ENCODE assay signal across 19 cellular contexts in genomic region chr18:5463836-5464235, GRCh38.
"Had no signal": no experiment of that assay in that cellular context is flagged by ENCODE, and none has a peak within 500 bp of the region (broad histone marks: within the 10 kb centered on the region; RNA-seq: fewer than 3 reads in every experiment).

No MANE protein-coding gene starts in this region.

- H3K4me1 Mint-ChIP-seq: activated B cell treated with CpG ODN at 0.5 μM for 24 hours; immature natural killer cell; naive thymus-derived CD8-positive, alpha-beta T cell; stimulated activated memory B cell treated with anti-CD40 and anti-IgM and Interleukin-4, amounts not matched to agents 10 μg/mL and 1 μg/mL and 100 μg/mL, for 72 hours had no signal

- H3K4me3 Mint-ChIP-seq: activated B cell treated with CpG ODN at 0.5 μM for 24 hours; activated CD4-positive, alpha-beta T cell treated with anti-CD3 and anti-CD28 coated beads, Interleukin-2, amount 10 ng/mL, durations not matched to agents 7 days and 5 days; immature natural killer cell; naive thymus-derived CD8-positive, alpha-beta T cell; stimulated activated memory B cell treated with anti-CD40 and anti-IgM and Interleukin-4, amounts not matched to agents 10 μg/mL and 1 μg/mL and 100 μg/mL, for 72 hours; T-cell had no signal

- H3K9me3 ChIP-seq: pancreas, right lobe of liver, thoracic aorta, upper lobe of right lung had no signal

- H3K27ac Mint-ChIP-seq: activated B cell treated with CpG ODN at 0.5 μM for 24 hours; activated CD4-positive, alpha-beta T cell treated with anti-CD3 and anti-CD28 coated beads, Interleukin-2, amount 10 ng/mL, durations not matched to agents 7 days and 5 days; immature natural killer cell; naive thymus-derived CD8-positive, alpha-beta T cell; stimulated activated memory B cell treated with anti-CD40 and anti-IgM and Interleukin-4, amounts not matched to agents 10 μg/mL and 1 μg/mL and 100 μg/mL, for 72 hours; T-cell had no signal

- H3K9me3 Mint-ChIP-seq: activated B cell treated with CpG ODN at 0.5 μM for 24 hours; activated CD4-positive, alpha-beta T cell treated with anti-CD3 and anti-CD28 coated beads, Interleukin-2, amount 10 ng/mL, durations not matched to agents 7 days and 5 days; activated naive CD4-positive, alpha-beta T cell treated with anti-CD3 and anti-CD28 coated beads, Interleukin-2, amount 50 U/mL, for 72 hours; naive thymus-derived CD8-positive, alpha-beta T cell; stimulated activated memory B cell treated with anti-CD40 and anti-IgM and Interleukin-4, amounts not matched to agents 10 μg/mL and 1 μg/mL and 100 μg/mL, for 72 hours; T-cell had no signal

- H3K36me3 ChIP-seq: pancreas, right lobe of liver, thoracic aorta, upper lobe of right lung had no signal

- FAIRE-seq: pancreas had no signal

- H3K4me1 ChIP-seq: pancreas, right lobe of liver had no signal

- H3K27ac ChIP-seq: pancreas, right lobe of liver, upper lobe of right lung had no signal

- H3K27me3 Mint-ChIP-seq: activated CD4-positive, alpha-beta T cell treated with anti-CD3 and anti-CD28 coated beads, Interleukin-2, amount 10 ng/mL, durations not matched to agents 7 days and 5 days; stimulated activated memory B cell treated with anti-CD40 and anti-IgM and Interleukin-4, amounts not matched to agents 10 μg/mL and 1 μg/mL and 100 μg/mL, for 72 hours had no signal

- H3K4me3 ChIP-seq: pancreas, right lobe of liver, smooth muscle cell, thoracic aorta, upper lobe of right lung had no signal

- ATAC-seq: naive thymus-derived CD8-positive, alpha-beta T cell; stimulated activated memory B cell treated with anti-CD40 and anti-IgM and Interleukin-4, amounts not matched to agents 10 μg/mL and 1 μg/mL and 100 μg/mL, for 72 hours; T-cell had no signal

- H3K36me3 Mint-ChIP-seq: activated naive CD4-positive, alpha-beta T cell treated with anti-CD3 and anti-CD28 coated beads, Interleukin-2, amount 50 U/mL, for 72 hours; immature natural killer cell; naive thymus-derived CD8-positive, alpha-beta T cell; stimulated activated memory B cell treated with anti-CD40 and anti-IgM and Interleukin-4, amounts not matched to agents 10 μg/mL and 1 μg/mL and 100 μg/mL, for 72 hours; T-cell had no signal

- DNase-seq: activated B cell treated with CpG ODN at 0.5 μM for 24 hours; activated CD4-positive, alpha-beta T cell treated with anti-CD3 and anti-CD28 coated beads, Interleukin-2, amount 10 ng/mL, durations not matched to agents 7 days and 5 days; activated CD8-positive, alpha-beta memory T cell treated with anti-CD3 and anti-CD28 coated beads for 24 hours; activated CD8-positive, alpha-beta memory T cell treated with anti-CD3 and anti-CD28 coated beads, Interleukin-2, amount 50 U/mL, for 48 hours; activated effector memory CD4-positive, alpha-beta T cell treated with anti-CD3 and anti-CD28 coated beads, Interleukin-2, amount 50 U/mL, for 16 hours; activated T-cell treated with anti-CD3 and anti-CD28 coated beads, Interleukin-2, amount 50 U/mL, for 48 hours; erythroblast; immature natural killer cell; naive thymus-derived CD8-positive, alpha-beta T cell; stimulated activated CD4-positive, alpha-beta T cell treated with anti-CD3 and anti-CD28 coated beads, Interleukin-4, amount 100 ng/mL, for 24 hours; T-cell; T-helper 9 cell had no signal

- H3K27me3 ChIP-seq: pancreas, right lobe of liver, upper lobe of right lung had no signal

- H3K4me2 ChIP-seq: smooth muscle cell had no signal
